ENCODE assay signal across 8 cellular contexts in genomic region chrX:70433848-70434351, GRCh38.
DNase-seq lines count a peak whose midpoint lies in the region; ATAC-seq and TF ChIP-seq lines count a peak whose summit lies in the region.

No MANE protein-coding gene starts in this region.

- peak overlapping the region; percentile 21 for H3K27ac ChIP-seq in brain microvascular endothelial cell

- peak; percentile 64 for ATAC-seq in HG02678 (IDR thresholded peaks at IDR 0.05; ENCODE audit: unreplicated experiment)
- ATAC-seq in HG03469 (IDR thresholded peaks at IDR 0.05; ENCODE audit: unreplicated experiment) = no peak

- peak; percentile 79 for DNase-seq in GM13977 (ENCODE audit: low spot score)
- DNase-seq in NCI-H146 treated with DMSO at 0.1 percent for 48 hours (lab: John Stamatoyannopoulos, UW; ENCODE audit: unreplicated experiment) = peak; percentile 45
- peak; percentile 64 for DNase-seq in UCSD-AML1 (lab: John Stamatoyannopoulos, UW; ENCODE audit: unreplicated experiment)
- DNase-seq in brain microvascular endothelial cell = no peak
- DNase-seq in iPS-NIHi7 (ENCODE audit: extremely low spot score) = peak; percentile 70
- DNase-seq in stimulated activated CD4-positive, alpha-beta T cell treated with anti-CD3 and anti-CD28 coated beads, Interleukin-12 subunit alpha, Interleukin-12 subunit beta, amount 100 ng/mL, for 4 hours = peak; percentile 67

- peak; percentile 71 for TF ChIP-seq CTCF in GM13977 (IDR thresholded peaks at IDR 0.05; ENCODE audit: extremely low read depth, insufficient read depth, missing control alignments)
- peak; percentile 74 for TF ChIP-seq CTCF in brain microvascular endothelial cell (IDR thresholded peaks at IDR 0.05; ENCODE audit: low read depth, low read length, missing control alignments)

- peak overlapping the region; percentile 74 for H3K4me3 ChIP-seq in brain microvascular endothelial cell (ENCODE audit: low read depth, low read length)

- no peaks in the 10 kb centered on the region for H3K36me3 ChIP-seq in brain microvascular endothelial cell (replicated peaks)

- H3K27me3 ChIP-seq in brain microvascular endothelial cell (replicated peaks) = no peaks in the 10 kb centered on the region

- in situ Hi-C loops in GM13977 (cut with MboI; ENCODE audit: low pct_unique_long_range_greater_than_20kb, low sequenced_read_pairs, unreplicated experiment) (no loop called here), brain microvascular endothelial cell (cut with HindIII; ENCODE audit: low pct_ligation_motif_present, low sequenced_read_pairs) (no loop called here)
